1 cellular context compared by ENCODE assay signal in the genomic region with DNA sequence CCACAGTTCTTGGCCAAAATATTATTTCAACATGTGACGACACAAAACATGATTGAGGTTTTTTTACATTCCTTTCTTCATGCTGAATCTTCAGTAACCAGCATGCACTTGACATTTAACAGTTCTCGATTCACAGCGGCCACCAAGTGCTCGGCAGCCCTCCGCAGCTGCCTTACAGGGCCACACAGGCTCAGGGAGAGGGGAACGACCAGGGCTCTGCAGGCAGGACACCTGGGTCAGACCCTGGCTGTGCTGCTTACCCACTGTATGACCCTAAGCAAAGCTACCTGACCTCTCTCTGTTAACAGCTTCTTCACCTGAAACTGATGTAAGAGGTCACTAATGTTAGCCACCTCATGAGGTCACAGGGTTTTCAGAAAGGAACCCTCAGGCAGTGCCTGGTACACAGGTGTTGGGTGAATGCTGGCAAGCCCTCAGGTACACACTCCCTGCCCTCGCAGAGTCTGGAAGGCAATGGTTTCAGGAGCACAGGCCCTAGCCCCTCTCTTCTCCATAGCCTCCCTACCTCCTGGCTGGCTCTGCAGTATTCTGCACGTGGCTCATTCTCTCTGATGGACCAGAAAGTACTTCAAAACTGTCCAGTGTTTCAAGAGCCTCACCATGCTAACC.
TF ChIP-seq lines count a peak whose summit lies in the region.

No MANE protein-coding gene starts in this region.

TF ChIP-seq in SK-N-SH, 30 proteins besides CTCF, POLR2A, EP300 and RAD21:
- no peak for TF ChIP-seq TEAD4 (IDR thresholded peaks at IDR 0.05; ENCODE audit: borderline replicate concordance, insufficient read depth)
